Comparison of ENCODE assay signal across 8 cellular contexts in the genomic region with DNA sequence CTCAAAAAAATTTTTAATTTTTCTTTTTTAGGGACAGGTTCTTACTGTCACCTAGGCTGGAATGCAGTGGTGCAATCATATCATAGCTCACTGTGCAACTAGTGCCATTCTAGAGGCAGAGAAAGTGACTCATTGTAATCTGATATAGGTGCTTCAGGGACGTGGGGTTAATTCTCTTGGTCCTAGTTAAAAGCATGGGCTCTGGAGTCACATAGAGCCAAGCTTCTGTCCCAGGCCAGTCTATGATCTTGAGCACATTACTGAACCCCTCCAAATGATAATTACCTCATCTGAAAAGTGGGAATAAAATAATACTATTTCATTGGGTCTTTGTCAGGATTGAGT. TPM values are rescaled to one million over a fixed set of nuclear protein-coding genes. Genes with fewer than 3 reads are reported as not detected.
DNase-seq lines count a peak whose midpoint lies in the region; ATAC-seq and TF ChIP-seq lines count a peak whose summit lies in the region.

No MANE protein-coding gene starts in this region.

- no peaks in the 10 kb centered on the region for H3K9me3 Mint-ChIP-seq in natural killer cell treated with Interleukin-12 subunit alpha and Interleukin-12 subunit beta and Interleukin-15 and Interleukin-18, amount 100 ng/mL, for 72 hours

- peaks cover 20 to 25% of the 10 kb centered on the region in 2 donors for H3K4me1 Mint-ChIP-seq in natural killer cell treated with Interleukin-12 subunit alpha and Interleukin-12 subunit beta and Interleukin-15 and Interleukin-18, amount 100 ng/mL, for 72 hours (ENCODE audit: low read depth in 2 of 2)

- peak; percentile 94 for DNase-seq in DMS53 treated with DMSO at 0.1 percent for 48 hours (lab: John Stamatoyannopoulos, UW; ENCODE audit: unreplicated experiment)
- DNase-seq in LHCN-M2 (ENCODE audit: low read depth): peak; percentile 78
- DNase-seq in adrenal gland: peak in 5 of 7 donors; percentile 29 to 52 (median 37)
- no peak for DNase-seq in natural killer cell treated with Interleukin-12 subunit alpha and Interleukin-12 subunit beta and Interleukin-15 and Interleukin-18, amount 100 ng/mL, for 72 hours (ENCODE audit: low spot score)
- DNase-seq in NCI-H146 treated with DMSO at 0.1 percent for 48 hours (lab: John Stamatoyannopoulos, UW; ENCODE audit: unreplicated experiment): no peak
- DNase-seq in NCI-H748 (lab: John Stamatoyannopoulos, UW; ENCODE audit: unreplicated experiment): no peak

- no peaks in the 10 kb centered on the region for H3K27me3 ChIP-seq in adrenal gland

- peaks cover 0 to 24% of the 10 kb centered on the region in 2 donors for H3K36me3 ChIP-seq in adrenal gland (replicated peaks in 1 of 2)

- H3K4me1 ChIP-seq in adrenal gland (replicated peaks in 1 of 2): peaks cover 15 to 45% of the 10 kb centered on the region in 2 donors

- no peaks in the 10 kb centered on the region for H3K36me3 Mint-ChIP-seq in natural killer cell treated with Interleukin-12 subunit alpha and Interleukin-12 subunit beta and Interleukin-15 and Interleukin-18, amount 100 ng/mL, for 72 hours

- no peaks in the 10 kb centered on the region for H3K9me3 ChIP-seq in adrenal gland (replicated peaks in 1 of 3)

- H3K4me3 Mint-ChIP-seq in natural killer cell treated with Interleukin-12 subunit alpha and Interleukin-12 subunit beta and Interleukin-15 and Interleukin-18, amount 100 ng/mL, for 72 hours: peak overlapping the region; percentile 85

- WGBS in adrenal gland, 4 donors: 38 to 73% (median 41%) methylated on average over 1 of the region's 1 CpG

- H3K27ac ChIP-seq in adrenal gland: peak overlapping the region in 4 of 5 donors; percentile 77 to 97 (median 95)

- intact Hi-C loops in adrenal gland (cut with DNase I): no loop called here

- H3K27me3 Mint-ChIP-seq in natural killer cell treated with Interleukin-12 subunit alpha and Interleukin-12 subunit beta and Interleukin-15 and Interleukin-18, amount 100 ng/mL, for 72 hours: no peaks in the 10 kb centered on the region

- no peak for TF ChIP-seq CTCF in adrenal gland (IDR thresholded peaks at IDR 0.05)

- peak overlapping the region in 1 of 2 donors; percentile 84 for H3K27ac Mint-ChIP-seq in natural killer cell treated with Interleukin-12 subunit alpha and Interleukin-12 subunit beta and Interleukin-15 and Interleukin-18, amount 100 ng/mL, for 72 hours

- ATAC-seq in natural killer cell treated with Interleukin-12 subunit alpha and Interleukin-12 subunit beta and Interleukin-15 and Interleukin-18, amount 100 ng/mL, for 72 hours: no peak
- ATAC-seq in GM21367 (IDR thresholded peaks at IDR 0.05; ENCODE audit: unreplicated experiment) (no peak), HG02588 (IDR thresholded peaks at IDR 0.05; ENCODE audit: unreplicated experiment) (no peak)

- TF ChIP-seq POLR2A in adrenal gland (IDR thresholded peaks at IDR 0.05): peak in 1 of 2 donors; percentile 56

- no peak overlapping the region for H3K4me3 ChIP-seq in adrenal gland

RNA-seq across cellular contexts. Expression of a gene that starts 1.1 kb away (rescaled TPM):
- total RNA-seq in LHCN-M2 (2014; rRNA removed): 95.3 and 102 TPM in 2 replicates
- polyA plus RNA-seq in LHCN-M2 (2012): 63.5 TPM
- 100 to 1,000 TPM in 4 of 8 donors, 10 to 100 TPM in 4; 80.5 to 143 (median 103) TPM for total RNA-seq in adrenal gland
- polyA plus RNA-seq in adrenal gland: 100 to 1,000 TPM in 1 of 3 donors, 10 to 100 TPM in 2; 57.0 to 130 (median 68.7) TPM
- total RNA-seq in natural killer cell treated with Interleukin-12 subunit alpha and Interleukin-12 subunit beta and Interleukin-15 and Interleukin-18, amount 100 ng/mL, for 72 hours: 10 to 100 TPM; 83.3 to 92.5 TPM

RNA-seq across cellular contexts. Expression of a gene that starts 7.8 kb away (rescaled TPM):
- total RNA-seq in LHCN-M2 (2014; rRNA removed) (84.9 and 114 TPM in 2 replicates), adrenal gland (100 to 1,000 TPM in 3 of 8 donors, 10 to 100 TPM in 5; 83.0 to 247 (median 95.4) TPM)
- polyA plus RNA-seq in LHCN-M2 (2012): 223 TPM
- 10 to 100 TPM; 41.4 to 97.5 (median 45.0) TPM for polyA plus RNA-seq in adrenal gland
- 10 to 100 TPM; 26.3 to 35.6 TPM for total RNA-seq in natural killer cell treated with Interleukin-12 subunit alpha and Interleukin-12 subunit beta and Interleukin-15 and Interleukin-18, amount 100 ng/mL, for 72 hours

RNA-seq across cellular contexts. Expression of a gene that starts 32.2 kb away (rescaled TPM):
- total RNA-seq in LHCN-M2 (2014; rRNA removed): 30.7 and 35.6 TPM in 2 replicates
- 18.2 TPM for polyA plus RNA-seq in LHCN-M2 (2012)
- 10 to 100 TPM; 21.9 to 40.7 (median 26.7) TPM for total RNA-seq in adrenal gland
- polyA plus RNA-seq in adrenal gland: 10 to 100 TPM; 12.2 to 30.6 (median 14.7) TPM
- 10 to 100 TPM; 25.1 to 43.1 TPM for total RNA-seq in natural killer cell treated with Interleukin-12 subunit alpha and Interleukin-12 subunit beta and Interleukin-15 and Interleukin-18, amount 100 ng/mL, for 72 hours

RNA-seq across cellular contexts. Expression of a gene that starts 47.9 kb away (rescaled TPM):
- total RNA-seq in LHCN-M2 (2014; rRNA removed) (67.0 and 73.5 TPM in 2 replicates), adrenal gland (10 to 100 TPM; 44.3 to 66.1 (median 52.8) TPM)
- 39.7 TPM for polyA plus RNA-seq in LHCN-M2 (2012)
- polyA plus RNA-seq in adrenal gland: 10 to 100 TPM; 23.4 to 57.0 (median 24.4) TPM
- total RNA-seq in natural killer cell treated with Interleukin-12 subunit alpha and Interleukin-12 subunit beta and Interleukin-15 and Interleukin-18, amount 100 ng/mL, for 72 hours: 10 to 100 TPM; 65.1 to 93.0 TPM

Comparison
In these comparisons a context has a peak if more than half of its experiments do, and no peak if none do; other contexts are left out.
1. DNase-seq: peak in DMS53 treated with DMSO at 0.1 percent for 48 hours (single experiment), LHCN-M2 (single experiment) and adrenal gland (5 of 7); none in natural killer cell treated with Interleukin-12 subunit alpha and Interleukin-12 subunit beta and Interleukin-15 and Interleukin-18, amount 100 ng/mL, for 72 hours (single experiment), NCI-H146 treated with DMSO at 0.1 percent for 48 hours (single experiment) and NCI-H748 (single experiment).